Comparison of ENCODE assay signal across 8 cellular contexts in genomic region chr16:47258874-47259461, GRCh38.
DNase-seq lines count a peak whose midpoint lies in the region; ATAC-seq and TF ChIP-seq lines count a peak whose summit lies in the region.

No MANE protein-coding gene starts in this region.

- whole genome bisulfite sequencing in mesenchymal stem cell = no CpG with 5 or more reads among the region's 2 CpGs

- no peak overlapping the region for H3K14ac ChIP-seq in mesenchymal stem cell (ENCODE audit: low read length in 2 of 2)

- H3K4me1 ChIP-seq in MM.1S (ENCODE audit: low read length) (no peaks in the 10 kb centered on the region), mesenchymal stem cell (ENCODE audit: control insufficient read depth, insufficient read depth, low read depth, low read length) (no peaks in the 10 kb centered on the region)

- H2BK12ac ChIP-seq in mesenchymal stem cell (ENCODE audit: low read length in 2 of 2) = no peak overlapping the region

- H3K36me3 ChIP-seq in MM.1S (replicated peaks; ENCODE audit: insufficient read depth, low read length) = no peaks in the 10 kb centered on the region
- peaks cover 8 to 36% of the 10 kb centered on the region in 2 experiments for H3K36me3 ChIP-seq in mesenchymal stem cell (ENCODE audit: control insufficient read depth in 1 of 2, insufficient read depth in 2 of 2, low read depth in 1 of 2, low read length in 2 of 2)

- no peaks in the 10 kb centered on the region for H3K9me2 ChIP-seq in MM.1S (replicated peaks; ENCODE audit: insufficient read depth, low read length)

- H3K4ac ChIP-seq in mesenchymal stem cell (ENCODE audit: low read depth in 1 of 2, low read length in 2 of 2) = no peak overlapping the region

- H3K4me2 ChIP-seq in MM.1S (ENCODE audit: low read depth, low read length) = no peak overlapping the region
- no peak overlapping the region for H3K4me2 ChIP-seq in mesenchymal stem cell (ENCODE audit: low read length, poor library complexity, severe bottlenecking)

- H3K18ac ChIP-seq in mesenchymal stem cell (ENCODE audit: low read depth in 1 of 2, low read length in 2 of 2) = no peak overlapping the region

- no peaks in the 10 kb centered on the region for H3K79me2 ChIP-seq in MM.1S (ENCODE audit: low read length)

- H2AK5ac ChIP-seq in mesenchymal stem cell (ENCODE audit: low read length, severe bottlenecking) = no peak overlapping the region

- no peak overlapping the region for H2BK120ac ChIP-seq in mesenchymal stem cell (ENCODE audit: low read depth, low read length)

- H3K9me3 ChIP-seq in MM.1S (replicated peaks; ENCODE audit: insufficient read depth, low read length) = no peaks in the 10 kb centered on the region
- H3K9me3 ChIP-seq in mesenchymal stem cell (ENCODE audit: control insufficient read depth, low read length) = no peaks in the 10 kb centered on the region

- DNase-seq in AG08396 (ENCODE audit: low spot score) (peak; percentile 25), GM04504 (ENCODE audit: low read depth) (peak; percentile 2), MM.1S (peak; percentile 36), astrocyte of the hippocampus (ENCODE audit: low read depth, low spot score) (peak; percentile 16), mesenchymal stem cell (peak; percentile 31), Ammon's horn (ENCODE audit: low spot score) (no peak)
- DNase-seq in activated naive CD4-positive, alpha-beta T cell (lab: John Stamatoyannopoulos, UW) = no peak

- no peak overlapping the region for H3K23ac ChIP-seq in mesenchymal stem cell (ENCODE audit: low read length in 2 of 2)

- H3K79me1 ChIP-seq in mesenchymal stem cell (replicated peaks; ENCODE audit: low read length, poor library complexity, severe bottlenecking) = no peaks in the 10 kb centered on the region

- H4K8ac ChIP-seq in mesenchymal stem cell (ENCODE audit: low read length) = no peak overlapping the region

- TF ChIP-seq CTCF in MM.1S (IDR thresholded peaks at IDR 0.05; ENCODE audit: low read length) = peak; percentile 62

- H3F3A ChIP-seq in MM.1S (ENCODE audit: insufficient read depth, low read length) = no peaks in the 10 kb centered on the region

- no peak for ATAC-seq in GM21717 (IDR thresholded peaks at IDR 0.05; ENCODE audit: unreplicated experiment)

- H3K27me3 ChIP-seq in MM.1S (replicated peaks; ENCODE audit: insufficient read depth, low read length) = no peaks in the 10 kb centered on the region
- no peaks in the 10 kb centered on the region for H3K27me3 ChIP-seq in mesenchymal stem cell (ENCODE audit: control insufficient read depth in 1 of 2, insufficient read depth in 1 of 2, low read length in 2 of 2)

- no peak overlapping the region for H2AFZ ChIP-seq in MM.1S (ENCODE audit: low read length)
- H2AFZ ChIP-seq in mesenchymal stem cell (ENCODE audit: low read depth, low read length) = no peak overlapping the region

- no peaks in the 10 kb centered on the region for H4K20me1 ChIP-seq in MM.1S (ENCODE audit: insufficient read depth, low read length)

- no peak overlapping the region for H2BK15ac ChIP-seq in mesenchymal stem cell (ENCODE audit: low read depth, poor library complexity, severe bottlenecking)

- no peak overlapping the region for H3K4me3 ChIP-seq in MM.1S (ENCODE audit: low read length)
- no peak overlapping the region for H3K4me3 ChIP-seq in mesenchymal stem cell (ENCODE audit: insufficient read depth in 1 of 2, low read depth in 1 of 2, low read length in 2 of 2)

- H3K9ac ChIP-seq in MM.1S (ENCODE audit: low read length) (no peak overlapping the region), mesenchymal stem cell (ENCODE audit: low read length) (no peak overlapping the region)

- H4K91ac ChIP-seq in mesenchymal stem cell (ENCODE audit: low read length) = no peak overlapping the region

- no peak overlapping the region for H3K27ac ChIP-seq in MM.1S (ENCODE audit: low read length)
- no peak overlapping the region for H3K27ac ChIP-seq in mesenchymal stem cell (ENCODE audit: low read length, poor library complexity, severe bottlenecking)

- no peak overlapping the region for H2BK5ac ChIP-seq in mesenchymal stem cell (ENCODE audit: low read depth, low read length, poor library complexity, severe bottlenecking)

Comparison
In these comparisons a context has a peak if more than half of its experiments do, and no peak if none do; other contexts are left out.
1. DNase-seq: peak in AG08396 (single experiment), GM04504 (single experiment), MM.1S (single experiment), astrocyte of the hippocampus (single experiment) and mesenchymal stem cell (single experiment); none in Ammon's horn (single experiment) and activated naive CD4-positive, alpha-beta T cell (0 of 4).